ENCODE assay signal across 23 cellular contexts in genomic region chr15:99514306-99514705, GRCh38. TPM values are rescaled to one million over a fixed set of nuclear protein-coding genes. Genes with fewer than 3 reads are reported as not detected.
DNase-seq lines count a peak whose midpoint lies in the region; ATAC-seq, FAIRE-seq and TF ChIP-seq lines count a peak whose summit lies in the region.
"Had no signal": no experiment of that assay in that cellular context is flagged by ENCODE, and none has a peak within 500 bp of the region (broad histone marks: within the 10 kb centered on the region; RNA-seq: fewer than 3 reads in every experiment).

No MANE protein-coding gene starts in this region.

- H3K27ac Mint-ChIP-seq in IgD-negative memory B cell (peak overlapping the region; percentile 53 to 77 (median 71)), naive B cell (peak overlapping the region; percentile 38 to 97 (median 81))
- H3K27ac Mint-ChIP-seq in activated CD8-positive, alpha-beta memory T cell treated with anti-CD3 and anti-CD28 coated beads, Interleukin-2, amount 10 ng/mL, durations not matched to agents 7 days and 5 days, result no peak overlapping the region

- no peaks in the 10 kb centered on the region for H3K27me3 Mint-ChIP-seq in IgD-negative memory B cell
- H3K27me3 Mint-ChIP-seq in naive B cell, result no peaks in the 10 kb centered on the region
- H3K27me3 Mint-ChIP-seq in activated CD8-positive, alpha-beta memory T cell treated with anti-CD3 and anti-CD28 coated beads, Interleukin-2, amount 10 ng/mL, durations not matched to agents 7 days and 5 days, result peaks cover 17% of the 10 kb centered on the region

- H3K9me3 Mint-ChIP-seq in IgD-negative memory B cell, result no peaks in the 10 kb centered on the region
- peaks cover 0 to 14% (median 0%) of the 10 kb centered on the region in 7 donors for H3K9me3 Mint-ChIP-seq in naive B cell
- no peaks in the 10 kb centered on the region for H3K9me3 Mint-ChIP-seq in activated CD8-positive, alpha-beta memory T cell treated with anti-CD3 and anti-CD28 coated beads, Interleukin-2, amount 10 ng/mL, durations not matched to agents 7 days and 5 days (ENCODE audit: low read depth)

- no peak for ATAC-seq in GM12878
- ATAC-seq in naive B cell (ENCODE audit: low read depth in 2 of 2), result no peak
- ATAC-seq in activated CD8-positive, alpha-beta memory T cell treated with anti-CD3 and anti-CD28 coated beads, Interleukin-2, amount 10 ng/mL, durations not matched to agents 7 days and 5 days, result no peak
- no peak for ATAC-seq in GM21619 (IDR thresholded peaks at IDR 0.05; ENCODE audit: unreplicated experiment)
- ATAC-seq: esophagus mucosa, Panc1 had no signal

- peak overlapping the region; percentile 48 for H3K27ac ChIP-seq in GM12878 (ENCODE audit: control insufficient read depth, insufficient read depth)
- H3K27ac ChIP-seq: left ventricle myocardium inferior, SJCRH30, stomach, WERI-Rb-1 had no signal

- CTCF ChIA-PET in GM12878 (lab: Yijun Ruan, JAX), result interaction anchor here (3.2 to 4.1 kb wide), 3 partner anchors 11 to 190 kb away, joined by 18 to 38 read pairs (median 29); partner anchors contain the start of gene MEF2A
- CTCF ChIA-PET in activated CD8-positive, alpha-beta memory T cell treated with anti-CD3 and anti-CD28 coated beads, Interleukin-2, amount 10 ng/mL, durations not matched to agents 7 days and 5 days (lab: Charles Lee), result no interaction called here

- in situ Hi-C loops in GM12878 (cut with MboI), result loop anchor here (25.0 kb wide), 1 partner anchor 1423 kb away; no protein-coding TSS in a partner anchor

- BruUV-seq in GM12878 (replicated peaks; lab: Mats Ljungman, UMichigan), result no TSS peak

- H3K4me1 Mint-ChIP-seq in IgD-negative memory B cell (peaks cover 52 to 59% (median 54%) of the 10 kb centered on the region in 3 donors), naive B cell (peaks cover 49 to 68% (median 68%) of the 10 kb centered on the region in 3 donors)
- H3K4me1 Mint-ChIP-seq in activated CD8-positive, alpha-beta memory T cell treated with anti-CD3 and anti-CD28 coated beads, Interleukin-2, amount 10 ng/mL, durations not matched to agents 7 days and 5 days, result peaks cover 23% of the 10 kb centered on the region

- WGBS in GM12878 (ENCODE audit: insufficient coverage, insufficient replicate concordance, low lambda C conversion rate, missing lambda C conversion rate), result 5% methylated on average over 5 of the region's 5 CpGs

- H3K79me2 ChIP-seq in GM12878 (ENCODE audit: control insufficient read depth, insufficient read depth, low read length), result no peaks in the 10 kb centered on the region; the same call in 1 of the 2 replicates

- no peak overlapping the region; the same call in 1 of the 2 replicates for H3K4me3 ChIP-seq in GM12878
- H3K4me3 ChIP-seq: HAP-1, left ventricle myocardium inferior, SJCRH30, stomach had no signal

- POLR2A ChIA-PET in GM12878 (lab: Charles Lee), result interaction anchor here (3.7 to 4.4 kb wide), 2 partner anchors 11 to 52 kb away, joined by 41 to 48 read pairs; partner anchors contain the start of gene MEF2A

- H3K4me1 ChIP-seq in GM12878 (ENCODE audit: control insufficient read depth, insufficient read depth, low read length), result peaks cover 55% of the 10 kb centered on the region
- H3K4me1 ChIP-seq: HAP-1 had no signal

- peak overlapping the region; percentile 52; the same call in 1 of the 2 replicates for H3K4me2 ChIP-seq in GM12878 (ENCODE audit: control insufficient read depth, insufficient read depth)

- FAIRE-seq in GM12892 (lab: Jason Lieb, UNC) (peak; percentile 83), GM12878 (lab: Jason Lieb, UNC) (no peak)

- TF ChIP-seq EP300 in GM12878 (IDR thresholded peaks at IDR 0.05; ENCODE audit: borderline replicate concordance in 1 of 2, control insufficient read depth in 1 of 2, low read depth in 2 of 2, low read length in 2 of 2), result no peak

- SMC1A ChIA-PET in GM12878 (lab: Charles Lee; ENCODE audit: uncharacterized antibody, unreplicated experiment), result interaction anchor here (1.2 to 5.8 kb wide), 5 partner anchors 11 to 189 kb away, joined by 3 to 92 read pairs (median 42); no protein-coding TSS in a partner anchor

- H3K36me3 Mint-ChIP-seq in IgD-negative memory B cell, result peaks cover 2% of the 10 kb centered on the region
- no peaks in the 10 kb centered on the region for H3K36me3 Mint-ChIP-seq in naive B cell
- no peaks in the 10 kb centered on the region for H3K36me3 Mint-ChIP-seq in activated CD8-positive, alpha-beta memory T cell treated with anti-CD3 and anti-CD28 coated beads, Interleukin-2, amount 10 ng/mL, durations not matched to agents 7 days and 5 days

- TF ChIP-seq RAD21 in GM12878 (IDR thresholded peaks at IDR 0.05; ENCODE audit: insufficient read depth, low read depth, low read length), result 0 out of 2 replicates have a peak, but pooled peaks have one; percentile 15

- DNase-seq in GM12892 (ENCODE audit: insufficient read length) (no peak), GM12878 (ENCODE audit: low read depth, low spot score) (no peak), naive B cell (no peak), ureter (ENCODE audit: low spot score) (no peak)
- no peak for DNase-seq in activated CD8-positive, alpha-beta memory T cell treated with anti-CD3 and anti-CD28 coated beads, Interleukin-2, amount 10 ng/mL, durations not matched to agents 7 days and 5 days
- DNase-seq: AML-193, amygdala, COR-L47, IMR-90, left ventricle myocardium inferior, MM.1S, NCI-H1694, NCI-H748 treated with DMSO at 0.1 percent for 48 hours, nucleus accumbens, SJCRH30, stomach, trophoblast cell, WERI-Rb-1 had no signal

- peaks cover 8% of the 10 kb centered on the region; the same call in 2 of the 3 replicates for H3K9me3 ChIP-seq in GM12878 (replicated peaks; ENCODE audit: control insufficient read depth, insufficient read depth, low read length)
- H3K9me3 ChIP-seq: HAP-1, SJCRH30, stomach had no signal

- no peak overlapping the region for H3K9ac ChIP-seq in GM12878 (ENCODE audit: control insufficient read depth, insufficient read depth, low read length)

- no peaks in the 10 kb centered on the region; a peak in 1 of 4 replicates for H3K27me3 ChIP-seq in GM12878 (replicated peaks in 1 of 2; ENCODE audit: control insufficient read depth in 2 of 2, insufficient read depth in 2 of 2, low read length in 1 of 2)
- H3K27me3 ChIP-seq: SJCRH30, stomach had no signal

- TF ChIP-seq POLR2A in GM12892 (IDR thresholded peaks at IDR 0.05; ENCODE audit: low read depth, low read length) (no peak), GM12878 (IDR thresholded peaks at IDR 0.05; ENCODE audit: low read depth, low read length) (no peak)

- no peaks in the 10 kb centered on the region for H3K36me3 ChIP-seq in GM12878 (ENCODE audit: control insufficient read depth in 2 of 2, insufficient read depth in 2 of 2, low read length in 1 of 2)
- H3K36me3 ChIP-seq: HAP-1, left ventricle myocardium inferior, SJCRH30, stomach, WERI-Rb-1 had no signal

- intact Hi-C loops in GM12878 (cut with micrococcal nuclease; ENCODE audit: unreplicated experiment), result loop anchor here (5.0 kb wide), 1 partner anchor 188 kb away; no protein-coding TSS in a partner anchor

- no peak for TF ChIP-seq CTCF in GM12878 (IDR thresholded peaks at IDR 0.05 in 2 of 3, conservative IDR thresholded peaks at IDR 0.05 in 1 of 3; ENCODE audit: control insufficient read depth in 2 of 3, extremely low read depth in 1 of 3, insufficient read depth in 1 of 3, low read depth in 3 of 3, low read length in 3 of 3)

- no peaks in the 10 kb centered on the region for H4K20me1 ChIP-seq in GM12878 (ENCODE audit: control insufficient read depth, insufficient read depth)

- H3K4me3 Mint-ChIP-seq in IgD-negative memory B cell (peak overlapping the region in 2 of 4 donors; percentile 9 to 59), naive B cell (peak overlapping the region in 6 of 8 donors; percentile 4 to 44 (median 32))
- no peak overlapping the region for H3K4me3 Mint-ChIP-seq in activated CD8-positive, alpha-beta memory T cell treated with anti-CD3 and anti-CD28 coated beads, Interleukin-2, amount 10 ng/mL, durations not matched to agents 7 days and 5 days

- peak overlapping the region; percentile 69 for H2AFZ ChIP-seq in GM12878 (ENCODE audit: control insufficient read depth, low read depth, low read length)

- RAD21 ChIA-PET in GM12878 (lab: Charles Lee; ENCODE audit: unreplicated experiment), result interaction anchor here (1.0 to 5.6 kb wide), 4 partner anchors 10 to 189 kb away, joined by 3 to 84 read pairs (median 56); partner anchors contain the start of gene MEF2A

TF ChIP-seq in GM12878, 131 proteins besides CTCF, POLR2A, EP300 and RAD21 (continues in another document):
- TF ChIP-seq E2F4 (IDR thresholded peaks at IDR 0.05; ENCODE audit: low read depth, low read length), result no peak
- peak; percentile 35 for TF ChIP-seq JUNB (IDR thresholded peaks at IDR 0.05)

RNA-seq across cellular contexts. Expression of gene MEF2A, which starts 51.5 kb away (rescaled TPM):
- polyA plus RNA-seq in GM12892 (2012; ENCODE audit: missing spikeins), result 53.2 TPM
- 53.9 TPM for polyA plus RNA-seq in IgD-negative memory B cell
- 105 and 111 TPM in 2 replicates for total RNA-seq in GM12878 (2013; cell fraction: nucleolus; rRNA removed)
- 35.1 and 39.5 TPM in 2 replicates for total RNA-seq in GM12878 (2014; rRNA removed)
- 36.6 and 38.5 TPM in 2 replicates for total RNA-seq in GM12878 (2014; rRNA removed; fragmentation: Illumina TruSeq; extraction: Trizol)
- total RNA-seq in GM12878 (2021), result 41.0 and 46.7 TPM in 2 replicates
- polyA plus RNA-seq in GM12878 (2011; ENCODE audit: low read depth), result 12.7 TPM
- 43.2 and 50.5 TPM in 2 replicates for polyA plus RNA-seq in GM12878 (2011; rRNA removed)
- polyA plus RNA-seq in GM12878 (2011; cell fraction: cytosol; rRNA removed), result 23.1 and 23.5 TPM in 2 replicates
- polyA plus RNA-seq in GM12878 (2011; cell fraction: nucleus; rRNA removed), result 65.2 and 65.9 TPM in 2 replicates
- polyA plus RNA-seq in GM12878 (2012), result 21.1 and 27.5 TPM in 2 replicates
- 38.9 and 49.5 TPM in 2 replicates for polyA plus RNA-seq in GM12878 (2014; fragmentation: Illumina TruSeq; extraction: Trizol)
- polyA plus RNA-seq in GM12878 (2014; fragmentation: Nextera tagmentation; extraction: Ambion mirVana), result 1 to 10 TPM; 7.2 to 7.9 TPM
- polyA plus RNA-seq in GM12878 (2014; rRNA removed), result 37.1 and 45.7 TPM in 2 replicates
- polyA plus RNA-seq in GM12878 (2016; fragmentation: Nextera tagmentation; extraction: Ambion mirVana), result 10 to 100 TPM; 30.2 to 33.3 TPM
- polyA minus RNA-seq in GM12878 (2011; rRNA and poly(A)+ RNA removed), result 48.6 and 49.4 TPM in 2 replicates
- polyA minus RNA-seq in GM12878 (2011; cell fraction: cytosol; rRNA and poly(A)+ RNA removed), result 14.4 and 17.7 TPM in 2 replicates
- 45.7 and 69.9 TPM in 2 replicates for polyA minus RNA-seq in GM12878 (2011; cell fraction: nucleus; rRNA and poly(A)+ RNA removed)
- polyA plus RNA-seq in naive B cell (ENCODE audit: low read depth in 6 of 6), result 10 to 100 TPM; 27.1 to 56.6 (median 40.9) TPM
- total RNA-seq in activated CD8-positive, alpha-beta memory T cell treated with anti-CD3 and anti-CD28 coated beads, Interleukin-2, amount 10 ng/mL, durations not matched to agents 7 days and 5 days, result 10 to 100 TPM; 20.4 to 23.4 TPM
- 74.2 TPM for total RNA-seq in ureter
